In genomic region chr7:157983442-157984137, GRCh38 we compare ENCODE assay signal across 20 cellular contexts.
DNase-seq lines count a peak whose midpoint lies in the region; ATAC-seq and TF ChIP-seq lines count a peak whose summit lies in the region.
"Had no signal": no experiment of that assay in that cellular context is flagged by ENCODE, and none has a peak within 500 bp of the region (broad histone marks: within the 10 kb centered on the region; RNA-seq: fewer than 3 reads in every experiment).

No MANE protein-coding gene starts in this region.

- peak; percentile 44 for DNase-seq in DMS 273 (lab: John Stamatoyannopoulos, UW; ENCODE audit: unreplicated experiment)
- no peak for DNase-seq in DMS 273 treated with DMSO at 0.1 percent for 48 hours (lab: John Stamatoyannopoulos, UW)
- DNase-seq in Panc1 (ENCODE audit: low read depth, low spot score): no peak
- DNase-seq in left kidney (ENCODE audit: low read depth, low spot score): peak; percentile 60
- peak; percentile 41 for DNase-seq in upper lobe of right lung
- DNase-seq in COLO668 (lab: John Stamatoyannopoulos, UW; ENCODE audit: unreplicated experiment): no peak
- no peak for DNase-seq in mesendoderm
- DNase-seq in LoVo (ENCODE audit: low spot score): no peak
- DNase-seq: 8988T; Caco-2; CD4-positive, CD25-positive, alpha-beta regulatory T cell; Kasumi-1; MM.1S; NCI-H1092; NCI-H146; NCI-H2029 treated with DMSO at 0.1 percent for 48 hours; NCI-H82; RPMI8226; SIG-M5 had no signal

- H4K8ac ChIP-seq in mesendoderm (ENCODE audit: low read depth, low read length): no peak overlapping the region

- WGBS in mesendoderm (ENCODE audit: extremely low coverage, insufficient coverage, low lambda C conversion rate): no CpG with 5 or more reads among the region's 24 CpGs

- ATAC-seq in Panc1 (peak; percentile 52), upper lobe of right lung (no peak)

- H3K4me2 ChIP-seq in mesendoderm (ENCODE audit: low read length): no peak overlapping the region

- BruUV-seq in Panc1 (replicated peaks; lab: Mats Ljungman, UMichigan): no TSS peak

- intact Hi-C loops in Panc1 (cut with micrococcal nuclease; ENCODE audit: unreplicated experiment) (no loop called here), upper lobe of right lung (cut with DNase I) (no loop called here)

- H2BK5ac ChIP-seq in mesendoderm (ENCODE audit: low read length): no peak overlapping the region

- in situ Hi-C loops in Panc1 (cut with HindIII; ENCODE audit: low pct_unique_long_range_greater_than_20kb, low sequenced_read_pairs): no loop called here

- H3K79me2 ChIP-seq in mesendoderm (ENCODE audit: control insufficient read depth, insufficient read depth, low read length): no peaks in the 10 kb centered on the region

- no peak overlapping the region for H3K56ac ChIP-seq in mesendoderm (ENCODE audit: low read length)

- H2BK120ac ChIP-seq in mesendoderm (ENCODE audit: low read depth, low read length): no peak overlapping the region

- TF ChIP-seq CTCF in Panc1 (IDR thresholded peaks at IDR 0.05) (no peak), upper lobe of right lung (IDR thresholded peaks at IDR 0.05) (no peak)

- no peak overlapping the region for H3K18ac ChIP-seq in mesendoderm (ENCODE audit: low read length)

- H3K79me1 ChIP-seq in mesendoderm (ENCODE audit: low read length): no peaks in the 10 kb centered on the region

- H3K23ac ChIP-seq in mesendoderm (ENCODE audit: low read length): no peak overlapping the region

- H3K27me3 ChIP-seq in Panc1 (ENCODE audit: control insufficient read depth, insufficient read depth, low read length) (peaks cover 2% of the 10 kb centered on the region; the same call in 1 of the 2 replicates), upper lobe of right lung (no peaks in the 10 kb centered on the region), mesendoderm (ENCODE audit: insufficient read depth, low read length, poor library complexity) (no peaks in the 10 kb centered on the region)

- H3K36me3 ChIP-seq in Panc1 (ENCODE audit: control insufficient read depth, insufficient read depth, low read length) (no peaks in the 10 kb centered on the region), upper lobe of right lung (no peaks in the 10 kb centered on the region), mesendoderm (ENCODE audit: control insufficient read depth, insufficient read depth, low read length) (no peaks in the 10 kb centered on the region)
- H3K36me3 ChIP-seq: HAP-1 had no signal

- H2AK5ac ChIP-seq in mesendoderm (ENCODE audit: low read length): no peak overlapping the region

- H3K9ac ChIP-seq in mesendoderm (ENCODE audit: low read length): no peak overlapping the region

- no peaks in the 10 kb centered on the region for H3K9me3 ChIP-seq in Panc1 (ENCODE audit: control insufficient read depth, insufficient read depth, low read depth, low read length)
- H3K9me3 ChIP-seq in upper lobe of right lung: no peaks in the 10 kb centered on the region
- H3K9me3 ChIP-seq: Caco-2, HAP-1 had no signal

- CTCF ChIA-PET in Panc1 (lab: Charles Lee): no interaction called here

- no peak overlapping the region for H3K4ac ChIP-seq in mesendoderm (ENCODE audit: low read depth, low read length)

- H2BK15ac ChIP-seq in mesendoderm (replicated peaks; ENCODE audit: low read depth): no peak overlapping the region

- H3K27ac ChIP-seq in Panc1 (ENCODE audit: low read length) (no peak overlapping the region), upper lobe of right lung (no peak overlapping the region), mesendoderm (ENCODE audit: low read depth, low read length) (no peak overlapping the region)

- no peak overlapping the region for H3K4me3 ChIP-seq in Panc1 (ENCODE audit: low read depth in 2 of 2, low read length in 2 of 2)
- H3K4me3 ChIP-seq in upper lobe of right lung: no peak overlapping the region
- no peak overlapping the region for H3K4me3 ChIP-seq in mesendoderm (ENCODE audit: low read length)
- H3K4me3 ChIP-seq: HAP-1 had no signal

- no peak overlapping the region for H4K5ac ChIP-seq in mesendoderm (ENCODE audit: low read length)

- H3K4me1 ChIP-seq in Panc1 (ENCODE audit: control insufficient read depth, insufficient read depth, low read length) (no peaks in the 10 kb centered on the region), upper lobe of right lung (no peaks in the 10 kb centered on the region), mesendoderm (ENCODE audit: control insufficient read depth, low read depth, low read length) (no peaks in the 10 kb centered on the region)
- H3K4me1 ChIP-seq: Caco-2, HAP-1 had no signal

- POLR2A ChIA-PET in Panc1 (lab: Charles Lee): no interaction called here

Comparison
In these comparisons a context has a peak if more than half of its experiments do, and no peak if none do; other contexts are left out.
1. DNase-seq: peak in DMS 273 (single experiment), left kidney (single experiment) and upper lobe of right lung (single experiment); none in DMS 273 treated with DMSO at 0.1 percent for 48 hours (single experiment), Panc1 (single experiment), COLO668 (single experiment), mesendoderm (single experiment) and LoVo (single experiment).